In the genomic region with DNA sequence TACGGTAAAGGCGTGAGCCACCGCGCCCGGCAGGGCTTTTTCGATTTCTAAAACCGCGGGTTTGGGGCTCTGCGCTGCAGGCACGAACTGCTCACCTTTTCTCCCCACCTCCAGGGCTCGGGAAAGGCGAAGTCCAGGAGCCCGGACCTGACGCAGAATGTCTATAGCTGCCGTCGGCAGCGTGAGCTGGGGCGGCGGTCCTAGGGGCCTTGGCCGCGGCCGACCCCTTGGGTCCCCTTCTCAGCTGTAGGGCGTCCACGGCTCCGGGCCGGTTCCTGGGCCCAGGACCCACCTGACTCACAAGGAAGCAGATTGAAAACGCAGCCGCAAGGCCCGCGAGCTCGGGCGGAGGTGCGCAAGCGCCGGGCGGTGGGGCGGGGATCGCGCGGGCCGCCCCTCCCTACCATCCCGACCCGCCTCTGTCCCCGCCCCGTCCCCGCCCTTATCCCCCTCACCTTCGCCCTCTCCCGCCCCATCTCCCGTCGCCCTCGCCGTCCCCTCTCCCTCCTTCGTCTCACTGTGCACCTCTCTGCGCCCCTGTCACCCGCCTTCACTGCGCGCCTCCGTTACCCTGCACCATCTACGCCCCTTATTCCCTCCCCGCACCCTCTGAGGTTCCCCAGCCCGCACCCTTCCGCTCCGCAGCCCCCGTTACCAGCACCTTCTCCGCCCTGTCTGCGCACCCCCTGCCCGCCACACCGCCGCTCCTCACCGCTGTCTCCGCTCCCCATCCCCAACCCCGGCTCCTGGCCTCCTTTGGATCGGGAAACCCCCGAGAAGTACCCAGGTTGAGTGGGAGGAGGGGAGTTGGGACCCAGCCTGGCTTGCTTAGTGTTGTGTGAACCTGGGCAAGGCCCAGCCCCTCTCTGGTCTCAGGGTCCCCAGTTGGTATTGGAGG, we compare ENCODE assay signal across 1 cellular context.
TF ChIP-seq lines count a peak whose summit lies in the region.

A gene with protein sequence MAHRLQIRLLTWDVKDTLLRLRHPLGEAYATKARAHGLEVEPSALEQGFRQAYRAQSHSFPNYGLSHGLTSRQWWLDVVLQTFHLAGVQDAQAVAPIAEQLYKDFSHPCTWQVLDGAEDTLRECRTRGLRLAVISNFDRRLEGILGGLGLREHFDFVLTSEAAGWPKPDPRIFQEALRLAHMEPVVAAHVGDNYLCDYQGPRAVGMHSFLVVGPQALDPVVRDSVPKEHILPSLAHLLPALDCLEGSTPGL (minus strand): TSS at position 353 of the 898 bp plus-strand sequence. CDS start 2,632 bp downstream, outside the sequence.

TF ChIP-seq in HepG2, 621 proteins besides CTCF, POLR2A, EP300 and RAD21 (continued from another document and continues in another):
- TF ChIP-seq, protein P1, sequence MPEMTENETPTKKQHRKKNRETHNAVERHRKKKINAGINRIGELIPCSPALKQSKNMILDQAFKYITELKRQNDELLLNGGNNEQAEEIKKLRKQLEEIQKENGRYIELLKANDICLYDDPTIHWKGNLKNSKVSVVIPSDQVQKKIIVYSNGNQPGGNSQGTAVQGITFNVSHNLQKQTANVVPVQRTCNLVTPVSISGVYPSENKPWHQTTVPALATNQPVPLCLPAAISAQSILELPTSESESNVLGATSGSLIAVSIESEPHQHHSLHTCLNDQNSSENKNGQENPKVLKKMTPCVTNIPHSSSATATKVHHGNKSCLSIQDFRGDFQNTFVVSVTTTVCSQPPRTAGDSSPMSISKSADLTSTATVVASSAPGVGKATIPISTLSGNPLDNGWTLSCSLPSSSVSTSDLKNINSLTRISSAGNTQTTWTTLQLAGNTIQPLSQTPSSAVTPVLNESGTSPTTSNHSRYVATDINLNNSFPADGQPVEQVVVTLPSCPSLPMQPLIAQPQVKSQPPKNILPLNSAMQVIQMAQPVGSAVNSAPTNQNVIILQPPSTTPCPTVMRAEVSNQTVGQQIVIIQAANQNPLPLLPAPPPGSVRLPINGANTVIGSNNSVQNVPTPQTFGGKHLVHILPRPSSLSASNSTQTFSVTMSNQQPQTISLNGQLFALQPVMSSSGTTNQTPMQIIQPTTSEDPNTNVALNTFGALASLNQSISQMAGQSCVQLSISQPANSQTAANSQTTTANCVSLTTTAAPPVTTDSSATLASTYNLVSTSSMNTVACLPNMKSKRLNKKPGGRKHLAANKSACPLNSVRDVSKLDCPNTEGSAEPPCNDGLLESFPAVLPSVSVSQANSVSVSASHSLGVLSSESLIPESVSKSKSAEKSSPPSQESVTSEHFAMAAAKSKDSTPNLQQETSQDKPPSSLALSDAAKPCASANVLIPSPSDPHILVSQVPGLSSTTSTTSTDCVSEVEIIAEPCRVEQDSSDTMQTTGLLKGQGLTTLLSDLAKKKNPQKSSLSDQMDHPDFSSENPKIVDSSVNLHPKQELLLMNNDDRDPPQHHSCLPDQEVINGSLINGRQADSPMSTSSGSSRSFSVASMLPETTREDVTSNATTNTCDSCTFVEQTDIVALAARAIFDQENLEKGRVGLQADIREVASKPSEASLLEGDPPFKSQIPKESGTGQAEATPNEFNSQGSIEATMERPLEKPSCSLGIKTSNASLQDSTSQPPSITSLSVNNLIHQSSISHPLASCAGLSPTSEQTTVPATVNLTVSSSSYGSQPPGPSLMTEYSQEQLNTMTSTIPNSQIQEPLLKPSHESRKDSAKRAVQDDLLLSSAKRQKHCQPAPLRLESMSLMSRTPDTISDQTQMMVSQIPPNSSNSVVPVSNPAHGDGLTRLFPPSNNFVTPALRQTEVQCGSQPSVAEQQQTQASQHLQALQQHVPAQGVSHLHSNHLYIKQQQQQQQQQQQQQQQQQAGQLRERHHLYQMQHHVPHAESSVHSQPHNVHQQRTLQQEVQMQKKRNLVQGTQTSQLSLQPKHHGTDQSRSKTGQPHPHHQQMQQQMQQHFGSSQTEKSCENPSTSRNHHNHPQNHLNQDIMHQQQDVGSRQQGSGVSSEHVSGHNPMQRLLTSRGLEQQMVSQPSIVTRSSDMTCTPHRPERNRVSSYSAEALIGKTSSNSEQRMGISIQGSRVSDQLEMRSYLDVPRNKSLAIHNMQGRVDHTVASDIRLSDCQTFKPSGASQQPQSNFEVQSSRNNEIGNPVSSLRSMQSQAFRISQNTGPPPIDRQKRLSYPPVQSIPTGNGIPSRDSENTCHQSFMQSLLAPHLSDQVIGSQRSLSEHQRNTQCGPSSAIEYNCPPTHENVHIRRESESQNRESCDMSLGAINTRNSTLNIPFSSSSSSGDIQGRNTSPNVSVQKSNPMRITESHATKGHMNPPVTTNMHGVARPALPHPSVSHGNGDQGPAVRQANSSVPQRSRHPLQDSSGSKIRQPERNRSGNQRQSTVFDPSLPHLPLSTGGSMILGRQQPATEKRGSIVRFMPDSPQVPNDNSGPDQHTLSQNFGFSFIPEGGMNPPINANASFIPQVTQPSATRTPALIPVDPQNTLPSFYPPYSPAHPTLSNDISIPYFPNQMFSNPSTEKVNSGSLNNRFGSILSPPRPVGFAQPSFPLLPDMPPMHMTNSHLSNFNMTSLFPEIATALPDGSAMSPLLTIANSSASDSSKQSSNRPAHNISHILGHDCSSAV (CRISPR knock-in tag; IDR thresholded peaks at IDR 0.05; ENCODE audit: borderline replicate concordance): 0 out of 2 replicates have a peak, but pooled peaks have one; percentile 55
- TF ChIP-seq KLF16 (CRISPR knock-in tag; IDR thresholded peaks at IDR 0.05) (peak; percentile 46 to 60; a peak in 1 of 4 replicates), YY1 (IDR thresholded peaks at IDR 0.05; ENCODE audit: insufficient read depth, insufficient replicate concordance, low read depth, low read length) (peak; percentile 9), ZNF598 (CRISPR knock-in tag; IDR thresholded peaks at IDR 0.05; ENCODE audit: borderline replicate concordance) (0 out of 2 replicates have a peak, but pooled peaks have one; percentile 54), ZNF775 (CRISPR knock-in tag; IDR thresholded peaks at IDR 0.05; ENCODE audit: borderline replicate concordance) (no peak), FOSL2 (CRISPR knock-in tag; IDR thresholded peaks at IDR 0.05) (0 out of 2 replicates have a peak, but pooled peaks have one; percentile 25), ZNF264 (CRISPR knock-in tag; IDR thresholded peaks at IDR 0.05) (no peak), ZNF83 (CRISPR knock-in tag; IDR thresholded peaks at IDR 0.05; ENCODE audit: borderline replicate concordance) (peak; percentile 73; the same call in 1 of the 2 replicates), PITX1 (CRISPR knock-in tag; IDR thresholded peaks at IDR 0.05) (peak; percentile 49; the same call in 1 of the 2 replicates), SMAD9 (CRISPR knock-in tag; IDR thresholded peaks at IDR 0.05) (0 out of 2 replicates have a peak, but pooled peaks have one; percentile 34), ZNF670 (CRISPR knock-in tag; IDR thresholded peaks at IDR 0.05; ENCODE audit: borderline replicate concordance) (peak; percentile 76; the same call in 1 of the 2 replicates), NONO (IDR thresholded peaks at IDR 0.05) (no peak), NONO (CRISPR knock-in tag; conservative IDR thresholded peaks at IDR 0.05) (peak; percentile 84), LBX2 (CRISPR knock-in tag; IDR thresholded peaks at IDR 0.05; ENCODE audit: borderline replicate concordance) (no peak), ZBTB7B (CRISPR knock-in tag; IDR thresholded peaks at IDR 0.05) (peak; percentile 88), KDM2A (CRISPR knock-in tag; IDR thresholded peaks at IDR 0.05; ENCODE audit: borderline replicate concordance, low read depth) (peak; percentile 72), ZNF275 (CRISPR knock-in tag; IDR thresholded peaks at IDR 0.05; ENCODE audit: borderline replicate concordance) (peak; percentile 81), HMGXB4 (CRISPR knock-in tag; IDR thresholded peaks at IDR 0.05; ENCODE audit: borderline replicate concordance in 1 of 2, low read depth in 1 of 2) (peak; percentile 57 to 70; a peak in 2 of 4 replicates), GZF1 (CRISPR knock-in tag; IDR thresholded peaks at IDR 0.05) (0 out of 2 replicates have a peak, but pooled peaks have one; percentile 72), ZSCAN20 (CRISPR knock-in tag; IDR thresholded peaks at IDR 0.05; ENCODE audit: borderline replicate concordance) (no peak), SALL2 (CRISPR knock-in tag; IDR thresholded peaks at IDR 0.05) (peak; percentile 73; the same call in 1 of the 2 replicates), EEA1 (CRISPR knock-in tag; IDR thresholded peaks at IDR 0.05; ENCODE audit: borderline replicate concordance) (0 out of 2 replicates have a peak, but pooled peaks have one; percentile 69), ESRRA (CRISPR knock-in tag; IDR thresholded peaks at IDR 0.05; ENCODE audit: low read depth) (peak; percentile 59; the same call in 1 of the 2 replicates), FOXA1 (IDR thresholded peaks at IDR 0.05) (no peak), FOXA1 (CRISPR knock-in tag; IDR thresholded peaks at IDR 0.05) (peak; percentile 25; the same call in 1 of the 2 replicates)
- TF ChIP-seq, protein P2, sequence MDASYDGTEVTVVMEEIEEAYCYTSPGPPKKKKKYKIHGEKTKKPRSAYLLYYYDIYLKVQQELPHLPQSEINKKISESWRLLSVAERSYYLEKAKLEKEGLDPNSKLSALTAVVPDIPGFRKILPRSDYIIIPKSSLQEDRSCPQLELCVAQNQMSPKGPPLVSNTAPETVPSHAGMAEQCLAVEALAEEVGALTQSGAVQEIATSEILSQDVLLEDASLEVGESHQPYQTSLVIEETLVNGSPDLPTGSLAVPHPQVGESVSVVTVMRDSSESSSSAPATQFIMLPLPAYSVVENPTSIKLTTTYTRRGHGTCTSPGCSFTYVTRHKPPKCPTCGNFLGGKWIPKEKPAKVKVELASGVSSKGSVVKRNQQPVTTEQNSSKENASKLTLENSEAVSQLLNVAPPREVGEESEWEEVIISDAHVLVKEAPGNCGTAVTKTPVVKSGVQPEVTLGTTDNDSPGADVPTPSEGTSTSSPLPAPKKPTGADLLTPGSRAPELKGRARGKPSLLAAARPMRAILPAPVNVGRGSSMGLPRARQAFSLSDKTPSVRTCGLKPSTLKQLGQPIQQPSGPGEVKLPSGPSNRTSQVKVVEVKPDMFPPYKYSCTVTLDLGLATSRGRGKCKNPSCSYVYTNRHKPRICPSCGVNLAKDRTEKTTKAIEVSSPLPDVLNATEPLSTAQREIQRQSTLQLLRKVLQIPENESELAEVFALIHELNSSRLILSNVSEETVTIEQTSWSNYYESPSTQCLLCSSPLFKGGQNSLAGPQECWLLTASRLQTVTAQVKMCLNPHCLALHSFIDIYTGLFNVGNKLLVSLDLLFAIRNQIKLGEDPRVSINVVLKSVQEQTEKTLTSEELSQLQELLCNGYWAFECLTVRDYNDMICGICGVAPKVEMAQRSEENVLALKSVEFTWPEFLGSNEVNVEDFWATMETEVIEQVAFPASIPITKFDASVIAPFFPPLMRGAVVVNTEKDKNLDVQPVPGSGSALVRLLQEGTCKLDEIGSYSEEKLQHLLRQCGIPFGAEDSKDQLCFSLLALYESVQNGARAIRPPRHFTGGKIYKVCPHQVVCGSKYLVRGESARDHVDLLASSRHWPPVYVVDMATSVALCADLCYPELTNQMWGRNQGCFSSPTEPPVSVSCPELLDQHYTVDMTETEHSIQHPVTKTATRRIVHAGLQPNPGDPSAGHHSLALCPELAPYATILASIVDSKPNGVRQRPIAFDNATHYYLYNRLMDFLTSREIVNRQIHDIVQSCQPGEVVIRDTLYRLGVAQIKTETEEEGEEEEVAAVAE (CRISPR knock-in tag; IDR thresholded peaks at IDR 0.05; ENCODE audit: borderline replicate concordance): no peak
- TF ChIP-seq, protein P3, sequence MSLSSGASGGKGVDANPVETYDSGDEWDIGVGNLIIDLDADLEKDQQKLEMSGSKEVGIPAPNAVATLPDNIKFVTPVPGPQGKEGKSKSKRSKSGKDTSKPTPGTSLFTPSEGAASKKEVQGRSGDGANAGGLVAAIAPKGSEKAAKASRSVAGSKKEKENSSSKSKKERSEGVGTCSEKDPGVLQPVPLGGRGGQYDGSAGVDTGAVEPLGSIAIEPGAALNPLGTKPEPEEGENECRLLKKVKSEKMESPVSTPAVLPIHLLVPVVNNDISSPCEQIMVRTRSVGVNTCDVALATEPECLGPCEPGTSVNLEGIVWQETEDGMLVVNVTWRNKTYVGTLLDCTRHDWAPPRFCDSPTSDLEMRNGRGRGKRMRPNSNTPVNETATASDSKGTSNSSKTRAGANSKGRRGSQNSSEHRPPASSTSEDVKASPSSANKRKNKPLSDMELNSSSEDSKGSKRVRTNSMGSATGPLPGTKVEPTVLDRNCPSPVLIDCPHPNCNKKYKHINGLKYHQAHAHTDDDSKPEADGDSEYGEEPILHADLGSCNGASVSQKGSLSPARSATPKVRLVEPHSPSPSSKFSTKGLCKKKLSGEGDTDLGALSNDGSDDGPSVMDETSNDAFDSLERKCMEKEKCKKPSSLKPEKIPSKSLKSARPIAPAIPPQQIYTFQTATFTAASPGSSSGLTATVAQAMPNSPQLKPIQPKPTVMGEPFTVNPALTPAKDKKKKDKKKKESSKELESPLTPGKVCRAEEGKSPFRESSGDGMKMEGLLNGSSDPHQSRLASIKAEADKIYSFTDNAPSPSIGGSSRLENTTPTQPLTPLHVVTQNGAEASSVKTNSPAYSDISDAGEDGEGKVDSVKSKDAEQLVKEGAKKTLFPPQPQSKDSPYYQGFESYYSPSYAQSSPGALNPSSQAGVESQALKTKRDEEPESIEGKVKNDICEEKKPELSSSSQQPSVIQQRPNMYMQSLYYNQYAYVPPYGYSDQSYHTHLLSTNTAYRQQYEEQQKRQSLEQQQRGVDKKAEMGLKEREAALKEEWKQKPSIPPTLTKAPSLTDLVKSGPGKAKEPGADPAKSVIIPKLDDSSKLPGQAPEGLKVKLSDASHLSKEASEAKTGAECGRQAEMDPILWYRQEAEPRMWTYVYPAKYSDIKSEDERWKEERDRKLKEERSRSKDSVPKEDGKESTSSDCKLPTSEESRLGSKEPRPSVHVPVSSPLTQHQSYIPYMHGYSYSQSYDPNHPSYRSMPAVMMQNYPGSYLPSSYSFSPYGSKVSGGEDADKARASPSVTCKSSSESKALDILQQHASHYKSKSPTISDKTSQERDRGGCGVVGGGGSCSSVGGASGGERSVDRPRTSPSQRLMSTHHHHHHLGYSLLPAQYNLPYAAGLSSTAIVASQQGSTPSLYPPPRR (CRISPR knock-in tag; IDR thresholded peaks at IDR 0.05; ENCODE audit: borderline replicate concordance): 0 out of 2 replicates have a peak, but pooled peaks have one; percentile 13
